9 cellular contexts compared by ENCODE assay signal in genomic region chr15:78070049-78070698, GRCh38. TPM values are rescaled to one million over a fixed set of nuclear protein-coding genes. Genes with fewer than 3 reads are reported as not detected.
A peak's percentile ranks its signal among the peaks of the same experiment; 100 is the strongest.
DNase-seq lines count a peak whose midpoint lies in the region; ATAC-seq and TF ChIP-seq lines count a peak whose summit lies in the region.
"Had no signal": no experiment of that assay in that cellular context is flagged by ENCODE, and none has a peak within 500 bp of the region (broad histone marks: within the 10 kb centered on the region; RNA-seq: fewer than 3 reads in every experiment).

No MANE protein-coding gene starts in this region.

- H3K9me3 Mint-ChIP-seq in GM23338: no peaks in the 10 kb centered on the region
- H3K9me3 Mint-ChIP-seq in stimulated activated effector memory CD8-positive, alpha-beta T cell treated with anti-CD3 and anti-CD28 coated beads, Interleukin-12 subunit alpha, Interleukin-12 subunit beta, amount 100 ng/mL, for 72 hours: no peaks in the 10 kb centered on the region
- H3K9me3 Mint-ChIP-seq: brain had no signal

- peaks cover 71% of the 10 kb centered on the region for H3K4me1 ChIP-seq in GM23338 (ENCODE audit: insufficient read depth)
- peaks cover 77 to 84% of the 10 kb centered on the region in 2 donors for H3K4me1 ChIP-seq in duodenal mucosa (ENCODE audit: control insufficient read depth in 1 of 2, insufficient read depth in 2 of 2, low read length in 2 of 2)

- H3K9me3 ChIP-seq in duodenal mucosa (ENCODE audit: control insufficient read depth in 1 of 2, low read length in 2 of 2): no peaks in the 10 kb centered on the region

- H3K4me1 Mint-ChIP-seq in GM23338: peaks cover 67% of the 10 kb centered on the region
- H3K4me1 Mint-ChIP-seq in stimulated activated effector memory CD8-positive, alpha-beta T cell treated with anti-CD3 and anti-CD28 coated beads, Interleukin-12 subunit alpha, Interleukin-12 subunit beta, amount 100 ng/mL, for 72 hours: peaks cover 30% of the 10 kb centered on the region

- H3K4me3 Mint-ChIP-seq in GM23338: peak overlapping the region; percentile 7; the same call in 1 of the 3 replicates
- H3K4me3 Mint-ChIP-seq in stimulated activated effector memory CD8-positive, alpha-beta T cell treated with anti-CD3 and anti-CD28 coated beads, Interleukin-12 subunit alpha, Interleukin-12 subunit beta, amount 100 ng/mL, for 72 hours: no peak overlapping the region

- peak overlapping the region; percentile 33; the same call in 1 of the 2 replicates for H3K27ac Mint-ChIP-seq in GM23338
- H3K27ac Mint-ChIP-seq in stimulated activated effector memory CD8-positive, alpha-beta T cell treated with anti-CD3 and anti-CD28 coated beads, Interleukin-12 subunit alpha, Interleukin-12 subunit beta, amount 100 ng/mL, for 72 hours: no peak overlapping the region

- no peaks in the 10 kb centered on the region for H3K27me3 ChIP-seq in GM23338 (ENCODE audit: insufficient read depth)
- no peaks in the 10 kb centered on the region for H3K27me3 ChIP-seq in duodenal mucosa (ENCODE audit: control insufficient read depth in 1 of 2, insufficient read depth in 2 of 2, low read length in 2 of 2)

- no peak overlapping the region for H2AFZ ChIP-seq in GM23338

- no peak for ATAC-seq in GM23338
- ATAC-seq in stimulated activated effector memory CD8-positive, alpha-beta T cell treated with anti-CD3 and anti-CD28 coated beads, Interleukin-12 subunit alpha, Interleukin-12 subunit beta, amount 100 ng/mL, for 72 hours: peak; percentile 57
- ATAC-seq in omental fat pad (ENCODE audit: low FRiP score): no peak

- no peak overlapping the region for H3K9ac ChIP-seq in duodenal mucosa (ENCODE audit: low read depth in 1 of 2, low read length in 2 of 2)

- no peaks in the 10 kb centered on the region for H3K36me3 ChIP-seq in GM23338 (ENCODE audit: insufficient read depth)
- no peaks in the 10 kb centered on the region for H3K36me3 ChIP-seq in duodenal mucosa (ENCODE audit: control insufficient read depth in 1 of 2, insufficient read depth in 2 of 2, low read length in 2 of 2)

- H3K27ac ChIP-seq in GM23338 (ENCODE audit: low read depth) (peak overlapping the region; percentile 80), duodenal mucosa (ENCODE audit: low read depth, low read length) (no peak overlapping the region)

- H3K4me3 ChIP-seq in GM23338: no peak overlapping the region
- peak overlapping the region; percentile 4 to 14 for H3K4me3 ChIP-seq in duodenal mucosa (ENCODE audit: low read depth in 1 of 2, low read length in 2 of 2)

- DNase-seq in GM23338 (ENCODE audit: low spot score): no peak
- peak; percentile 39 for DNase-seq in T follicular helper cell (ENCODE audit: low read depth)
- DNase-seq in stimulated activated effector memory CD8-positive, alpha-beta T cell treated with anti-CD3 and anti-CD28 coated beads, Interleukin-12 subunit alpha, Interleukin-12 subunit beta, amount 100 ng/mL, for 72 hours (ENCODE audit: low spot score in 2 of 2): peak in 1 of 2 donors; percentile 55
- no peak for DNase-seq in omental fat pad (ENCODE audit: low spot score)
- no peak for DNase-seq in NCI-H2171 (lab: John Stamatoyannopoulos, UW)
- no peak for DNase-seq in DMS79 (lab: John Stamatoyannopoulos, UW)
- DNase-seq: NCI-H446 treated with DMSO at 0.1 percent for 48 hours had no signal

- no peaks in the 10 kb centered on the region; the same call in 1 of the 2 replicates for H3F3A ChIP-seq in GM23338 (replicated peaks; ENCODE audit: low read depth)

- H3K36me3 Mint-ChIP-seq in GM23338 (ENCODE audit: low read depth): no peaks in the 10 kb centered on the region
- H3K36me3 Mint-ChIP-seq in stimulated activated effector memory CD8-positive, alpha-beta T cell treated with anti-CD3 and anti-CD28 coated beads, Interleukin-12 subunit alpha, Interleukin-12 subunit beta, amount 100 ng/mL, for 72 hours: peaks cover 6% of the 10 kb centered on the region

- H3K27me3 Mint-ChIP-seq in GM23338 (ENCODE audit: insufficient read depth, low read depth, poor library complexity): no peaks in the 10 kb centered on the region
- H3K27me3 Mint-ChIP-seq: brain had no signal

- H3K4me2 ChIP-seq in GM23338: peak overlapping the region; percentile 52

- H3K79me2 ChIP-seq in GM23338 (replicated peaks; ENCODE audit: insufficient read depth): peaks cover 88% of the 10 kb centered on the region

- H3K9me2 ChIP-seq in GM23338 (ENCODE audit: insufficient read depth): peaks cover 4% of the 10 kb centered on the region; the same call in 1 of the 2 replicates

- H4K20me1 ChIP-seq in GM23338 (replicated peaks; ENCODE audit: insufficient read depth): peaks cover 10% of the 10 kb centered on the region; the same call in 1 of the 2 replicates

- no peak for TF ChIP-seq CTCF in GM23338 (conservative IDR thresholded peaks at IDR 0.05; ENCODE audit: low read depth in 2 of 2)
- TF ChIP-seq CTCF in omental fat pad (IDR thresholded peaks at IDR 0.05): no peak

TF ChIP-seq in GM23338, 12 proteins besides CTCF, POLR2A, EP300 and RAD21 (continues in another document):
- TF ChIP-seq ZNF331 (CRISPR knock-in tag; IDR thresholded peaks at IDR 0.05; ENCODE audit: low read depth) (no peak), JUNB (IDR thresholded peaks at IDR 0.05; ENCODE audit: unreplicated experiment) (no peak), NANOG (IDR thresholded peaks at IDR 0.05; ENCODE audit: borderline replicate concordance) (no peak)
- TF ChIP-seq, protein P1, sequence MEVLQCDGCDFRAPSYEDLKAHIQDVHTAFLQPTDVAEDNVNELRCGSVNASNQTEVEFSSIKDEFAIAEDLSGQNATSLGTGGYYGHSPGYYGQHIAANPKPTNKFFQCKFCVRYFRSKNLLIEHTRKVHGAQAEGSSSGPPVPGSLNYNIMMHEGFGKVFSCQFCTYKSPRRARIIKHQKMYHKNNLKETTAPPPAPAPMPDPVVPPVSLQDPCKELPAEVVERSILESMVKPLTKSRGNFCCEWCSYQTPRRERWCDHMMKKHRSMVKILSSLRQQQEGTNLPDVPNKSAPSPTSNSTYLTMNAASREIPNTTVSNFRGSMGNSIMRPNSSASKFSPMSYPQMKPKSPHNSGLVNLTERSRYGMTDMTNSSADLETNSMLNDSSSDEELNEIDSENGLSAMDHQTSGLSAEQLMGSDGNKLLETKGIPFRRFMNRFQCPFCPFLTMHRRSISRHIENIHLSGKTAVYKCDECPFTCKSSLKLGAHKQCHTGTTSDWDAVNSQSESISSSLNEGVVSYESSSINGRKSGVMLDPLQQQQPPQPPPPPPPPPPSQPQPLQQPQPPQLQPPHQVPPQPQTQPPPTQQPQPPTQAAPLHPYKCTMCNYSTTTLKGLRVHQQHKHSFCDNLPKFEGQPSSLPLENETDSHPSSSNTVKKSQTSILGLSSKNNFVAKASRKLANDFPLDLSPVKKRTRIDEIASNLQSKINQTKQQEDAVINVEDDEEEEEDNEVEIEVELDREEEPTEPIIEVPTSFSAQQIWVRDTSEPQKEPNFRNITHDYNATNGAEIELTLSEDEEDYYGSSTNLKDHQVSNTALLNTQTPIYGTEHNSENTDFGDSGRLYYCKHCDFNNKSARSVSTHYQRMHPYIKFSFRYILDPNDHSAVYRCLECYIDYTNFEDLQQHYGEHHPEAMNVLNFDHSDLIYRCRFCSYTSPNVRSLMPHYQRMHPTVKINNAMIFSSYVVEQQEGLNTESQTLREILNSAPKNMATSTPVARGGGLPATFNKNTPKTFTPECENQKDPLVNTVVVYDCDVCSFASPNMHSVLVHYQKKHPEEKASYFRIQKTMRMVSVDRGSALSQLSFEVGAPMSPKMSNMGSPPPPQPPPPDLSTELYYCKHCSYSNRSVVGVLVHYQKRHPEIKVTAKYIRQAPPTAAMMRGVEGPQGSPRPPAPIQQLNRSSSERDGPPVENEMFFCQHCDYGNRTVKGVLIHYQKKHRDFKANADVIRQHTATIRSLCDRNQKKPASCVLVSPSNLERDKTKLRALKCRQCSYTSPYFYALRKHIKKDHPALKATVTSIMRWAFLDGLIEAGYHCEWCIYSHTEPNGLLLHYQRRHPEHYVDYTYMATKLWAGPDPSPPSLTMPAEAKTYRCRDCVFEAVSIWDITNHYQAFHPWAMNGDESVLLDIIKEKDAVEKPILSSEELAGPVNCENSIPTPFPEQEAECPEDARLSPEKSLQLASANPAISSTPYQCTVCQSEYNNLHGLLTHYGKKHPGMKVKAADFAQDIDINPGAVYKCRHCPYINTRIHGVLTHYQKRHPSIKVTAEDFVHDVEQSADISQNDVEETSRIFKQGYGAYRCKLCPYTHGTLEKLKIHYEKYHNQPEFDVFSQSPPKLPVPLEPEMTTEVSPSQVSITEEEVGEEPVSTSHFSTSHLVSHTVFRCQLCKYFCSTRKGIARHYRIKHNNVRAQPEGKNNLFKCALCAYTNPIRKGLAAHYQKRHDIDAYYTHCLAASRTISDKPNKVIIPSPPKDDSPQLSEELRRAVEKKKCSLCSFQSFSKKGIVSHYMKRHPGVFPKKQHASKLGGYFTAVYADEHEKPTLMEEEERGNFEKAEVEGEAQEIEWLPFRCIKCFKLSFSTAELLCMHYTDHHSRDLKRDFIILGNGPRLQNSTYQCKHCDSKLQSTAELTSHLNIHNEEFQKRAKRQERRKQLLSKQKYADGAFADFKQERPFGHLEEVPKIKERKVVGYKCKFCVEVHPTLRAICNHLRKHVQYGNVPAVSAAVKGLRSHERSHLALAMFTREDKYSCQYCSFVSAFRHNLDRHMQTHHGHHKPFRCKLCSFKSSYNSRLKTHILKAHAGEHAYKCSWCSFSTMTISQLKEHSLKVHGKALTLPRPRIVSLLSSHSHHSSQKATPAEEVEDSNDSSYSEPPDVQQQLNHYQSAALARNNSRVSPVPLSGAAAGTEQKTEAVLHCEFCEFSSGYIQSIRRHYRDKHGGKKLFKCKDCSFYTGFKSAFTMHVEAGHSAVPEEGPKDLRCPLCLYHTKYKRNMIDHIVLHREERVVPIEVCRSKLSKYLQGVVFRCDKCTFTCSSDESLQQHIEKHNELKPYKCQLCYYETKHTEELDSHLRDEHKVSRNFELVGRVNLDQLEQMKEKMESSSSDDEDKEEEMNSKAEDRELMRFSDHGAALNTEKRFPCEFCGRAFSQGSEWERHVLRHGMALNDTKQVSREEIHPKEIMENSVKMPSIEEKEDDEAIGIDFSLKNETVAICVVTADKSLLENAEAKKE (CRISPR knock-in tag; IDR thresholded peaks at IDR 0.05): no peak

RNA-seq across cellular contexts. Expression of gene TBC1D2B, which starts 7.3 kb away (rescaled TPM):
- 17.0 and 17.8 TPM in 2 replicates for total RNA-seq in GM23338 (2014; rRNA removed; shearing (Covaris generic))
- polyA plus RNA-seq in GM23338 (2016; fragmentation: Nextera tagmentation; extraction: Ambion mirVana): 3.6 and 5.2 TPM in 2 replicates
- 100 to 1,000 TPM in 2 of 4 donors, 10 to 100 TPM in 2; 50.3 to 134 (median 95.5) TPM for total RNA-seq in omental fat pad

RNA-seq across cellular contexts. Expression of gene SH2D7, which starts 22.2 kb away (rescaled TPM):
- not detected in 2 replicates for total RNA-seq in GM23338 (2014; rRNA removed; shearing (Covaris generic))
- polyA plus RNA-seq in GM23338 (2016; fragmentation: Nextera tagmentation; extraction: Ambion mirVana): 0.31 and 0.33 TPM in 2 replicates
- not detected for total RNA-seq in omental fat pad
